In genomic region chr5:136769900-136770684, GRCh38 we compare ENCODE assay signal across 9 cellular contexts.
A peak's percentile ranks its signal among the peaks of the same experiment; 100 is the strongest.
DNase-seq lines count a peak whose midpoint lies in the region; ATAC-seq and TF ChIP-seq lines count a peak whose summit lies in the region.
"Had no signal": no experiment of that assay in that cellular context is flagged by ENCODE, and none has a peak within 500 bp of the region (broad histone marks: within the 10 kb centered on the region; RNA-seq: fewer than 3 reads in every experiment).

No MANE protein-coding gene starts in this region.

- intact Hi-C loops in right lobe of liver (cut with DNase I), result loop anchor here in 1 of 2 donors (10.0 kb wide), 1 partner anchor 515 kb away; no protein-coding TSS in a partner anchor

- H3F3A ChIP-seq in Loucy (ENCODE audit: low read depth), result no peaks in the 10 kb centered on the region

- no peak overlapping the region for H3K9ac ChIP-seq in Loucy (ENCODE audit: low read depth, low read length, poor library complexity, severe bottlenecking)

- TF ChIP-seq CTCF in Loucy (conservative IDR thresholded peaks at IDR 0.05; ENCODE audit: low read length) (peak; percentile 94), right lobe of liver (IDR thresholded peaks at IDR 0.05) (peak; percentile 47 to 65 (median 59)), thoracic aorta (IDR thresholded peaks at IDR 0.05) (peak; percentile 64)

- H3K9me2 ChIP-seq in Loucy (replicated peaks; ENCODE audit: low read depth, low read length), result no peaks in the 10 kb centered on the region

- TF ChIP-seq POLR2A in right lobe of liver (IDR thresholded peaks at IDR 0.05), result no peak

- H3K36me3 ChIP-seq in H7 (replicated peaks; ENCODE audit: control insufficient read depth, insufficient read depth, low read length) (no peaks in the 10 kb centered on the region), Loucy (ENCODE audit: insufficient read depth, low read length) (no peaks in the 10 kb centered on the region), right lobe of liver (no peaks in the 10 kb centered on the region), thoracic aorta (no peaks in the 10 kb centered on the region)

- H3K27ac ChIP-seq in right lobe of liver (no peak overlapping the region), thoracic aorta (no peak overlapping the region)

- no peaks in the 10 kb centered on the region for H4K20me1 ChIP-seq in Loucy (ENCODE audit: insufficient read depth, low read length, poor library complexity, severe bottlenecking)

- H3K4me1 ChIP-seq in Loucy (ENCODE audit: insufficient read depth, low read length, poor library complexity, severe bottlenecking) (no peaks in the 10 kb centered on the region), right lobe of liver (no peaks in the 10 kb centered on the region), thoracic aorta (ENCODE audit: control insufficient read depth in 1 of 2, low read depth in 2 of 2) (no peaks in the 10 kb centered on the region)

- no peaks in the 10 kb centered on the region for H3K79me2 ChIP-seq in Loucy (ENCODE audit: insufficient read depth, low read length)

- no peak overlapping the region for H3K4me3 ChIP-seq in H7 (ENCODE audit: insufficient read depth, low read depth, low read length)
- no peak overlapping the region for H3K4me3 ChIP-seq in Loucy (ENCODE audit: low read length, poor library complexity, severe bottlenecking)
- no peak overlapping the region for H3K4me3 ChIP-seq in right lobe of liver
- H3K4me3 ChIP-seq in thoracic aorta, result no peak overlapping the region

- ATAC-seq in right lobe of liver (peak; percentile 69 to 83 (median 78)), thoracic aorta (ENCODE audit: insufficient number of reproducible peaks, low FRiP score, low read depth) (no peak)

- no peak overlapping the region for H3K4me2 ChIP-seq in Loucy (ENCODE audit: low read depth, low read length, poor library complexity, severe bottlenecking)

- DNase-seq in A172 (ENCODE audit: low spot score), result peak; percentile 79
- DNase-seq in EL, result peak; percentile 83
- DNase-seq in H7, result peak; percentile 78
- DNase-seq in SIG-M5 (lab: John Stamatoyannopoulos, UW), result peak; percentile 23
- DNase-seq in dedifferentiated amniotic fluid mesenchymal stem cell (ENCODE audit: extremely low spot score), result peak; percentile 77
- peak in 2 of 3 donors; percentile 40 to 52 for DNase-seq in right lobe of liver
- DNase-seq in thoracic aorta (ENCODE audit: low spot score), result no peak
- DNase-seq: natural killer cell had no signal

- H3K9me3 ChIP-seq in Loucy (ENCODE audit: insufficient read depth, low read depth, low read length), result no peaks in the 10 kb centered on the region
- no peaks in the 10 kb centered on the region for H3K9me3 ChIP-seq in right lobe of liver
- no peaks in the 10 kb centered on the region for H3K9me3 ChIP-seq in thoracic aorta

- no peak overlapping the region for H2AFZ ChIP-seq in Loucy (ENCODE audit: low read length)

- H3K27me3 ChIP-seq in H7 (ENCODE audit: control insufficient read depth, insufficient read depth, low read length) (no peaks in the 10 kb centered on the region), Loucy (ENCODE audit: insufficient read depth, low read length, poor library complexity, severe bottlenecking) (no peaks in the 10 kb centered on the region), right lobe of liver (no peaks in the 10 kb centered on the region), thoracic aorta (replicated peaks; ENCODE audit: insufficient read depth) (no peaks in the 10 kb centered on the region)

- 21% methylated on average over 5 of the region's 11 CpGs for WGBS in right lobe of liver (ENCODE audit: insufficient coverage, low coverage, low lambda C conversion rate, missing lambda C conversion rate)
